1 cellular context compared by ENCODE assay signal in genomic region chr14:80940146-80940545, GRCh38.
TF ChIP-seq lines count a peak whose summit lies in the region.

No MANE protein-coding gene starts in this region.

TF ChIP-seq in GM23338, 12 proteins besides CTCF, POLR2A, EP300 and RAD21 (continued from another document):
- TF ChIP-seq, protein P1, sequence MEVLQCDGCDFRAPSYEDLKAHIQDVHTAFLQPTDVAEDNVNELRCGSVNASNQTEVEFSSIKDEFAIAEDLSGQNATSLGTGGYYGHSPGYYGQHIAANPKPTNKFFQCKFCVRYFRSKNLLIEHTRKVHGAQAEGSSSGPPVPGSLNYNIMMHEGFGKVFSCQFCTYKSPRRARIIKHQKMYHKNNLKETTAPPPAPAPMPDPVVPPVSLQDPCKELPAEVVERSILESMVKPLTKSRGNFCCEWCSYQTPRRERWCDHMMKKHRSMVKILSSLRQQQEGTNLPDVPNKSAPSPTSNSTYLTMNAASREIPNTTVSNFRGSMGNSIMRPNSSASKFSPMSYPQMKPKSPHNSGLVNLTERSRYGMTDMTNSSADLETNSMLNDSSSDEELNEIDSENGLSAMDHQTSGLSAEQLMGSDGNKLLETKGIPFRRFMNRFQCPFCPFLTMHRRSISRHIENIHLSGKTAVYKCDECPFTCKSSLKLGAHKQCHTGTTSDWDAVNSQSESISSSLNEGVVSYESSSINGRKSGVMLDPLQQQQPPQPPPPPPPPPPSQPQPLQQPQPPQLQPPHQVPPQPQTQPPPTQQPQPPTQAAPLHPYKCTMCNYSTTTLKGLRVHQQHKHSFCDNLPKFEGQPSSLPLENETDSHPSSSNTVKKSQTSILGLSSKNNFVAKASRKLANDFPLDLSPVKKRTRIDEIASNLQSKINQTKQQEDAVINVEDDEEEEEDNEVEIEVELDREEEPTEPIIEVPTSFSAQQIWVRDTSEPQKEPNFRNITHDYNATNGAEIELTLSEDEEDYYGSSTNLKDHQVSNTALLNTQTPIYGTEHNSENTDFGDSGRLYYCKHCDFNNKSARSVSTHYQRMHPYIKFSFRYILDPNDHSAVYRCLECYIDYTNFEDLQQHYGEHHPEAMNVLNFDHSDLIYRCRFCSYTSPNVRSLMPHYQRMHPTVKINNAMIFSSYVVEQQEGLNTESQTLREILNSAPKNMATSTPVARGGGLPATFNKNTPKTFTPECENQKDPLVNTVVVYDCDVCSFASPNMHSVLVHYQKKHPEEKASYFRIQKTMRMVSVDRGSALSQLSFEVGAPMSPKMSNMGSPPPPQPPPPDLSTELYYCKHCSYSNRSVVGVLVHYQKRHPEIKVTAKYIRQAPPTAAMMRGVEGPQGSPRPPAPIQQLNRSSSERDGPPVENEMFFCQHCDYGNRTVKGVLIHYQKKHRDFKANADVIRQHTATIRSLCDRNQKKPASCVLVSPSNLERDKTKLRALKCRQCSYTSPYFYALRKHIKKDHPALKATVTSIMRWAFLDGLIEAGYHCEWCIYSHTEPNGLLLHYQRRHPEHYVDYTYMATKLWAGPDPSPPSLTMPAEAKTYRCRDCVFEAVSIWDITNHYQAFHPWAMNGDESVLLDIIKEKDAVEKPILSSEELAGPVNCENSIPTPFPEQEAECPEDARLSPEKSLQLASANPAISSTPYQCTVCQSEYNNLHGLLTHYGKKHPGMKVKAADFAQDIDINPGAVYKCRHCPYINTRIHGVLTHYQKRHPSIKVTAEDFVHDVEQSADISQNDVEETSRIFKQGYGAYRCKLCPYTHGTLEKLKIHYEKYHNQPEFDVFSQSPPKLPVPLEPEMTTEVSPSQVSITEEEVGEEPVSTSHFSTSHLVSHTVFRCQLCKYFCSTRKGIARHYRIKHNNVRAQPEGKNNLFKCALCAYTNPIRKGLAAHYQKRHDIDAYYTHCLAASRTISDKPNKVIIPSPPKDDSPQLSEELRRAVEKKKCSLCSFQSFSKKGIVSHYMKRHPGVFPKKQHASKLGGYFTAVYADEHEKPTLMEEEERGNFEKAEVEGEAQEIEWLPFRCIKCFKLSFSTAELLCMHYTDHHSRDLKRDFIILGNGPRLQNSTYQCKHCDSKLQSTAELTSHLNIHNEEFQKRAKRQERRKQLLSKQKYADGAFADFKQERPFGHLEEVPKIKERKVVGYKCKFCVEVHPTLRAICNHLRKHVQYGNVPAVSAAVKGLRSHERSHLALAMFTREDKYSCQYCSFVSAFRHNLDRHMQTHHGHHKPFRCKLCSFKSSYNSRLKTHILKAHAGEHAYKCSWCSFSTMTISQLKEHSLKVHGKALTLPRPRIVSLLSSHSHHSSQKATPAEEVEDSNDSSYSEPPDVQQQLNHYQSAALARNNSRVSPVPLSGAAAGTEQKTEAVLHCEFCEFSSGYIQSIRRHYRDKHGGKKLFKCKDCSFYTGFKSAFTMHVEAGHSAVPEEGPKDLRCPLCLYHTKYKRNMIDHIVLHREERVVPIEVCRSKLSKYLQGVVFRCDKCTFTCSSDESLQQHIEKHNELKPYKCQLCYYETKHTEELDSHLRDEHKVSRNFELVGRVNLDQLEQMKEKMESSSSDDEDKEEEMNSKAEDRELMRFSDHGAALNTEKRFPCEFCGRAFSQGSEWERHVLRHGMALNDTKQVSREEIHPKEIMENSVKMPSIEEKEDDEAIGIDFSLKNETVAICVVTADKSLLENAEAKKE (CRISPR knock-in tag; IDR thresholded peaks at IDR 0.05): no peak
- TF ChIP-seq REST (IDR thresholded peaks at IDR 0.05; ENCODE audit: unreplicated experiment) (no peak), POLR2AphosphoS5 (IDR thresholded peaks at IDR 0.05; ENCODE audit: low read depth) (no peak)
